16 cellular contexts compared by ENCODE assay signal in the genomic region with DNA sequence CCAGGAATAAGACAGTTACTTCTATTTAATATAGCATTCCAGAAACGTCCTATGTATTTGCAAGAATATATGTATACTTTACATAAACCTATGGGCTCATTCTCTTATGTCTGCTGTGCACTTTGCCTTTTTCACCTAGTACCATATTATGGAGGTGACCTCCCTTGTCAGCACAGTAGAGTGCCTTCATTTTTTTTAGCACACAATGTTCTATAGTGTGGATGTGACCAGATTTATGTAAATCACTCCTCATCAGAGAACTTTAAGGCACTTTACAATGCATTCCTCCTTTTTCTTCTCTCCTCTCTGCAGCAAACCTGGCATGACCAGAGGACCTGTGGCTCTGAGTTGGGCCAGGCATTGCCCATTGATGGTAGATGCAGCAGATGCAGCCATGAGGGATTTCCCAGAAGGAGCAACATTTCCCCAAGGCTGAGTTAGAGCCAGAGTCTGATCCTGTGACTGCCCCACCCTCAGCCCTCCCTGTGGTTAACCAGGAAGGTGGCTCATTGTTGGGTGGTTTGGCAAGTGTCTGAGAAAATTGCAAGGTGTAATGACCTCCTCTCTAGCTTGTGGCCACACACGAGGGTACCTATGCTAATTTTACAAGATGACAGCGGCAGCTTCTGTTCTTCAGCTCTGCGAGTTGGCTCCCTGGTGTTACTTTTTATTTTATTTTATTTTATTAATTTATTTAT.
DNase-seq lines count a peak whose midpoint lies in the region; ATAC-seq and TF ChIP-seq lines count a peak whose summit lies in the region.
"Had no signal": no experiment of that assay in that cellular context is flagged by ENCODE, and none has a peak within 500 bp of the region (broad histone marks: within the 10 kb centered on the region; RNA-seq: fewer than 3 reads in every experiment).

No MANE protein-coding gene starts in this region.

- WGBS in GM23248 (ENCODE audit: low coverage in 1 of 2, low lambda C conversion rate in 2 of 2, missing lambda C conversion rate in 2 of 2), 2 experiments = 60 to 61% methylated on average over 4 of the region's 4 CpGs
- 72% methylated on average over 4 of the region's 4 CpGs for WGBS in SK-N-SH (ENCODE audit: low lambda C conversion rate)
- WGBS in aorta, 2 donors = 71% methylated on average over 4 of the region's 4 CpGs

- H4K20me1 ChIP-seq in GM23248 (ENCODE audit: insufficient read depth) = no peaks in the 10 kb centered on the region
- no peaks in the 10 kb centered on the region for H4K20me1 ChIP-seq in SK-N-SH (ENCODE audit: insufficient read depth)

- 0 out of 4 replicates have a peak, but pooled peaks of 1 of the 2 experiments have one; percentile 22 for TF ChIP-seq EP300 in SK-N-SH (IDR thresholded peaks at IDR 0.05; ENCODE audit: borderline replicate concordance in 1 of 2, low read depth in 1 of 2, low read length in 1 of 2)

- H3K36me3 Mint-ChIP-seq in naive thymus-derived CD4-positive, alpha-beta T cell = peaks cover 0 to 3% (median 0%) of the 10 kb centered on the region in 5 donors
- H3K36me3 Mint-ChIP-seq: activated naive CD4-positive, alpha-beta T cell treated with anti-CD3 and anti-CD28 coated beads, Interleukin-2, amount 50 U/mL, for 24 hours; stimulated activated memory B cell treated with anti-CD40 and anti-IgM and Interleukin-4, amounts not matched to agents 10 μg/mL and 1 μg/mL and 100 μg/mL, for 72 hours had no signal

- intact Hi-C loops in naive thymus-derived CD4-positive, alpha-beta T cell (cut with micrococcal nuclease) = loop anchor here in 1 of 2 donors (10.0 kb wide), 1 partner anchor 416 kb away; no protein-coding TSS in a partner anchor
- intact Hi-C loops in aorta (cut with DNase I) = no loop called here

- peak overlapping the region in 2 of 10 donors; percentile 7 to 14 for H3K4me3 Mint-ChIP-seq in naive thymus-derived CD4-positive, alpha-beta T cell
- H3K4me3 Mint-ChIP-seq: activated naive CD4-positive, alpha-beta T cell treated with anti-CD3 and anti-CD28 coated beads, Interleukin-2, amount 50 U/mL, for 24 hours; stimulated activated memory B cell treated with anti-CD40 and anti-IgM and Interleukin-4, amounts not matched to agents 10 μg/mL and 1 μg/mL and 100 μg/mL, for 72 hours had no signal

- H3K9ac ChIP-seq in GM23248 = no peak overlapping the region
- H3K9ac ChIP-seq in SK-N-SH = no peak overlapping the region

- POLR2A ChIA-PET in SK-N-SH (lab: Yijun Ruan, JAX) = no interaction called here
- POLR2A ChIA-PET in naive thymus-derived CD4-positive, alpha-beta T cell (lab: Charles Lee) = no interaction called here

- H3K9me2 ChIP-seq in GM23248 (ENCODE audit: insufficient read depth) (no peaks in the 10 kb centered on the region), SK-N-SH (no peaks in the 10 kb centered on the region)

- H3K9me3 ChIP-seq in GM23248 (ENCODE audit: low read depth) = no peaks in the 10 kb centered on the region
- H3K9me3 ChIP-seq in SK-N-SH = no peaks in the 10 kb centered on the region
- no peaks in the 10 kb centered on the region for H3K9me3 ChIP-seq in naive thymus-derived CD4-positive, alpha-beta T cell (ENCODE audit: control insufficient read depth in 2 of 3, low read length in 3 of 3)
- H3K9me3 ChIP-seq in aorta (ENCODE audit: control insufficient read depth, low read length) = no peaks in the 10 kb centered on the region
- H3K9me3 ChIP-seq: SJSA1 had no signal

- H3K36me3 ChIP-seq in GM23248 (ENCODE audit: low read depth) (no peaks in the 10 kb centered on the region), SK-N-SH (replicated peaks in 1 of 2; ENCODE audit: control insufficient read depth in 1 of 2, insufficient read depth in 2 of 2, low read length in 1 of 2) (no peaks in the 10 kb centered on the region), aorta (ENCODE audit: control insufficient read depth in 1 of 2, insufficient read depth in 2 of 2, low read length in 1 of 2) (no peaks in the 10 kb centered on the region)
- no peaks in the 10 kb centered on the region for H3K36me3 ChIP-seq in naive thymus-derived CD4-positive, alpha-beta T cell (ENCODE audit: control insufficient read depth in 2 of 3, insufficient read depth in 3 of 3, low read length in 3 of 3)
- H3K36me3 ChIP-seq: SJSA1 had no signal

- DNase-seq in AG08395 (ENCODE audit: low spot score) (peak; percentile 37), GM23248 (peak; percentile 47), SK-N-SH (no peak), foreskin keratinocyte (peak; percentile 71 to 88), Kasumi-1 (lab: John Stamatoyannopoulos, UW) (no peak), SKM-1 (lab: John Stamatoyannopoulos, UW; ENCODE audit: unreplicated experiment) (no peak), aorta (no peak)
- no peak for DNase-seq in naive thymus-derived CD4-positive, alpha-beta T cell
- DNase-seq: activated CD4-positive, CD25-positive, alpha-beta regulatory T cell; C1 segment of cervical spinal cord; H7; Karpas-422; NCI-H524 had no signal

- no peak overlapping the region for H2AFZ ChIP-seq in GM23248
- no peak overlapping the region for H2AFZ ChIP-seq in SK-N-SH (ENCODE audit: low read depth)

- ATAC-seq in foreskin keratinocyte (peak; percentile 83), aorta (ENCODE audit: low FRiP score) (no peak)
- no peak for ATAC-seq in naive thymus-derived CD4-positive, alpha-beta T cell
- ATAC-seq: stimulated activated memory B cell treated with anti-CD40 and anti-IgM and Interleukin-4, amounts not matched to agents 10 μg/mL and 1 μg/mL and 100 μg/mL, for 72 hours had no signal

- TF ChIP-seq RAD21 in SK-N-SH (IDR thresholded peaks at IDR 0.05; ENCODE audit: low read length) = no peak

- in situ Hi-C loops in GM23248 (cut with MboI) = no loop called here

- H3K27ac ChIP-seq in GM23248 (no peak overlapping the region), SK-N-SH (ENCODE audit: low read depth in 2 of 2, low read length in 1 of 2) (no peak overlapping the region), foreskin keratinocyte (peak overlapping the region; percentile 97), aorta (ENCODE audit: low read depth in 1 of 2, low read length in 2 of 2) (no peak overlapping the region)
- H3K27ac ChIP-seq in naive thymus-derived CD4-positive, alpha-beta T cell (ENCODE audit: low read depth, low read length) = no peak overlapping the region
- H3K27ac ChIP-seq: SJSA1 had no signal

- TF ChIP-seq CTCF in SK-N-SH (IDR thresholded peaks at IDR 0.05) = no peak
- TF ChIP-seq CTCF in foreskin keratinocyte (conservative IDR thresholded peaks at IDR 0.05) = no peak

- no peaks in the 10 kb centered on the region for H3K79me2 ChIP-seq in GM23248 (ENCODE audit: insufficient read depth)
- no peaks in the 10 kb centered on the region for H3K79me2 ChIP-seq in SK-N-SH (ENCODE audit: insufficient read depth)

- H3K4me2 ChIP-seq in GM23248 (ENCODE audit: unreplicated experiment) (no peak overlapping the region), SK-N-SH (no peak overlapping the region)

- peaks cover 0 to 9% (median 0%) of the 10 kb centered on the region in 5 donors for H3K27me3 Mint-ChIP-seq in naive thymus-derived CD4-positive, alpha-beta T cell
- H3K27me3 Mint-ChIP-seq: activated naive CD4-positive, alpha-beta T cell treated with anti-CD3 and anti-CD28 coated beads, Interleukin-2, amount 50 U/mL, for 24 hours had no signal

- H3K4me1 ChIP-seq in GM23248 (ENCODE audit: insufficient read depth) (peaks cover 8% of the 10 kb centered on the region), SK-N-SH (ENCODE audit: control insufficient read depth in 1 of 2, insufficient read depth in 2 of 2, low read depth in 1 of 2, low read length in 1 of 2) (peaks cover 0 to 5% of the 10 kb centered on the region in 2 experiments; a peak in 1 of 4 replicates), foreskin keratinocyte (peaks cover 24% of the 10 kb centered on the region), aorta (ENCODE audit: control insufficient read depth in 1 of 2, insufficient read depth in 2 of 2, low read length in 2 of 2) (no peaks in the 10 kb centered on the region)
- H3K4me1 ChIP-seq in naive thymus-derived CD4-positive, alpha-beta T cell (ENCODE audit: control insufficient read depth in 2 of 2, insufficient read depth in 2 of 2, low read length in 2 of 2) = peaks cover 9 to 10% of the 10 kb centered on the region in 2 donors

- H3K27me3 ChIP-seq in GM23248 (replicated peaks; ENCODE audit: insufficient read depth) = no peaks in the 10 kb centered on the region
- H3K27me3 ChIP-seq in SK-N-SH (ENCODE audit: insufficient read depth) = no peaks in the 10 kb centered on the region
- H3K27me3 ChIP-seq in foreskin keratinocyte = no peaks in the 10 kb centered on the region
- H3K27me3 ChIP-seq in naive thymus-derived CD4-positive, alpha-beta T cell (ENCODE audit: control insufficient read depth in 2 of 2, insufficient read depth in 2 of 2, low read length in 2 of 2) = no peaks in the 10 kb centered on the region
- no peaks in the 10 kb centered on the region for H3K27me3 ChIP-seq in aorta (ENCODE audit: control insufficient read depth in 1 of 2, insufficient read depth in 2 of 2, low read length in 1 of 2)
- H3K27me3 ChIP-seq: SJSA1 had no signal

- peaks cover 6 to 32% (median 26%) of the 10 kb centered on the region in 7 donors for H3K4me1 Mint-ChIP-seq in naive thymus-derived CD4-positive, alpha-beta T cell
- H3K4me1 Mint-ChIP-seq: stimulated activated memory B cell treated with anti-CD40 and anti-IgM and Interleukin-4, amounts not matched to agents 10 μg/mL and 1 μg/mL and 100 μg/mL, for 72 hours had no signal

- peaks cover 0 to 3% (median 0%) of the 10 kb centered on the region in 11 donors for H3K9me3 Mint-ChIP-seq in naive thymus-derived CD4-positive, alpha-beta T cell
- H3K9me3 Mint-ChIP-seq: activated naive CD4-positive, alpha-beta T cell treated with anti-CD3 and anti-CD28 coated beads, Interleukin-2, amount 50 U/mL, for 24 hours had no signal

- H3K4me3 ChIP-seq in GM23248 = no peak overlapping the region
- H3K4me3 ChIP-seq in SK-N-SH (ENCODE audit: low read depth in 2 of 2, low read length in 1 of 2) = no peak overlapping the region
- H3K4me3 ChIP-seq in naive thymus-derived CD4-positive, alpha-beta T cell (ENCODE audit: low read length) = no peak overlapping the region
- H3K4me3 ChIP-seq in aorta (ENCODE audit: low read length in 2 of 2) = no peak overlapping the region
- H3K4me3 ChIP-seq: SJSA1 had no signal

- CTCF ChIA-PET in SK-N-SH (lab: Yijun Ruan, JAX) = interaction anchor here (13.7 kb wide), 1 partner anchor 284 kb away, joined by 346 read pairs; no protein-coding TSS in a partner anchor
- CTCF ChIA-PET in naive thymus-derived CD4-positive, alpha-beta T cell (lab: Charles Lee) = interaction anchor here (0.8 to 2.8 kb wide), 3 partner anchors 251 to 294 kb away, joined by 3 to 12 read pairs (median 3); no protein-coding TSS in a partner anchor

- H3F3A ChIP-seq in GM23248 (ENCODE audit: insufficient read depth) (no peaks in the 10 kb centered on the region), SK-N-SH (replicated peaks; ENCODE audit: insufficient read depth) (peaks cover 15% of the 10 kb centered on the region)

- H3K27ac Mint-ChIP-seq in naive thymus-derived CD4-positive, alpha-beta T cell = peak overlapping the region in 1 of 9 donors; percentile 49
- H3K27ac Mint-ChIP-seq: activated naive CD4-positive, alpha-beta T cell treated with anti-CD3 and anti-CD28 coated beads, Interleukin-2, amount 50 U/mL, for 24 hours; stimulated activated memory B cell treated with anti-CD40 and anti-IgM and Interleukin-4, amounts not matched to agents 10 μg/mL and 1 μg/mL and 100 μg/mL, for 72 hours had no signal

TF ChIP-seq in SK-N-SH, 30 proteins besides CTCF, POLR2A, EP300 and RAD21 (continues in another document):
- peak; percentile 38; the same call in 1 of the 2 replicates for TF ChIP-seq NFIC (IDR thresholded peaks at IDR 0.05; ENCODE audit: borderline replicate concordance)

Comparison
In these comparisons a context has a peak if more than half of its experiments do, and no peak if none do; other contexts are left out.
1. DNase-seq: peak in AG08395 (single experiment), GM23248 (single experiment) and foreskin keratinocyte (2 of 2); none in SK-N-SH (single experiment), naive thymus-derived CD4-positive, alpha-beta T cell (0 of 9), Kasumi-1 (0 of 2), SKM-1 (single experiment) and aorta (0 of 2).